In genomic region chr21:16424331-16424749, GRCh38 we compare ENCODE assay signal across 12 cellular contexts.
A peak's percentile ranks its signal among the peaks of the same experiment; 100 is the strongest.
DNase-seq lines count a peak whose midpoint lies in the region; ATAC-seq and TF ChIP-seq lines count a peak whose summit lies in the region.
"Had no signal": no experiment of that assay in that cellular context is flagged by ENCODE, and none has a peak within 500 bp of the region (broad histone marks: within the 10 kb centered on the region; RNA-seq: fewer than 3 reads in every experiment).

No MANE protein-coding gene starts in this region.

- H3F3A ChIP-seq in smooth muscle cell (ENCODE audit: low read depth) = no peaks in the 10 kb centered on the region

- DNase-seq in A172 (ENCODE audit: low spot score) (peak; percentile 62), OCI-M1 (lab: John Stamatoyannopoulos, UW) (peak; percentile 27), NCI-H748 treated with DMSO at 0.1 percent for 48 hours (lab: John Stamatoyannopoulos, UW) (no peak), smooth muscle cell (lab: John Stamatoyannopoulos, UW; ENCODE audit: unreplicated experiment) (no peak)
- DNase-seq: activated CD4-positive, alpha-beta T cell treated with anti-CD3 and anti-CD28 coated beads, Interleukin-2, amount 50 U/mL, for 48 hours; AML-193; NCI-H1436; RPMI8226 had no signal

- WGBS in esophagus, 2 donors = 24 to 35% methylated on average over 5 of the region's 5 CpGs
- 67% methylated on average over 5 of the region's 5 CpGs for WGBS in smooth muscle cell (ENCODE audit: low lambda C conversion rate)

- peak overlapping the region; percentile 63 to 83 (median 69) for H3K4me3 Mint-ChIP-seq in nephron

- H3K4me3 ChIP-seq in esophagus (ENCODE audit: low read depth in 1 of 2, low read length in 2 of 2) (peak overlapping the region in 1 of 2 donors; percentile 35), smooth muscle cell (no peak overlapping the region)

- no peaks in the 10 kb centered on the region for H3K36me3 ChIP-seq in esophagus (ENCODE audit: control insufficient read depth in 2 of 2, insufficient read depth in 2 of 2, low read length in 1 of 2)
- H3K36me3 ChIP-seq in smooth muscle cell (ENCODE audit: low read depth) = no peaks in the 10 kb centered on the region

- peaks cover 55% of the 10 kb centered on the region for H3K4me1 Mint-ChIP-seq in nephron

- H3K79me2 ChIP-seq in smooth muscle cell (ENCODE audit: low read depth) = no peaks in the 10 kb centered on the region

- H3K27me3 ChIP-seq in esophagus (ENCODE audit: control insufficient read depth in 1 of 2, insufficient read depth in 2 of 2, low read length in 2 of 2) (no peaks in the 10 kb centered on the region), smooth muscle cell (ENCODE audit: low read depth) (peaks cover 4% of the 10 kb centered on the region)

- H3K9me3 ChIP-seq in esophagus (ENCODE audit: control insufficient read depth in 2 of 2, insufficient read depth in 1 of 2, low read depth in 1 of 2, low read length in 1 of 2) (no peaks in the 10 kb centered on the region), smooth muscle cell (replicated peaks; ENCODE audit: low read depth) (no peaks in the 10 kb centered on the region)

- H3K27me3 Mint-ChIP-seq in nephron (ENCODE audit: low read depth) = no peaks in the 10 kb centered on the region

- H3K9me3 Mint-ChIP-seq in nephron = no peaks in the 10 kb centered on the region

- no peak overlapping the region for H2AFZ ChIP-seq in smooth muscle cell (ENCODE audit: low read depth)

- H3K27ac ChIP-seq in esophagus (ENCODE audit: low read depth in 2 of 2, low read length in 1 of 2) (peak overlapping the region; percentile 49 to 84), smooth muscle cell (ENCODE audit: low read depth) (no peak overlapping the region)

- ATAC-seq in HG03280 (IDR thresholded peaks at IDR 0.05; ENCODE audit: unreplicated experiment) (no peak), HG02610 (IDR thresholded peaks at IDR 0.05; ENCODE audit: unreplicated experiment) (no peak)

- no peaks in the 10 kb centered on the region for H3K36me3 Mint-ChIP-seq in nephron (ENCODE audit: low read depth)

- no peaks in the 10 kb centered on the region for H4K20me1 ChIP-seq in smooth muscle cell (ENCODE audit: low read depth)

- H3K9ac ChIP-seq in smooth muscle cell (ENCODE audit: low read depth) = no peak overlapping the region

- TF ChIP-seq CTCF in nephron (IDR thresholded peaks at IDR 0.05; ENCODE audit: unreplicated experiment in 3 of 3) = no peak
- no peak for TF ChIP-seq CTCF in smooth muscle cell (IDR thresholded peaks at IDR 0.05; ENCODE audit: borderline replicate concordance, insufficient read depth, poor library complexity, severe bottlenecking)

- no peak overlapping the region for H3K4me2 ChIP-seq in smooth muscle cell

- H3K27ac Mint-ChIP-seq in nephron = peak overlapping the region; percentile 74 to 93 (median 81)

- H3K4me1 ChIP-seq in esophagus (ENCODE audit: control insufficient read depth in 2 of 2, insufficient read depth in 2 of 2, low read length in 1 of 2) (no peaks in the 10 kb centered on the region), smooth muscle cell (ENCODE audit: low read depth) (no peaks in the 10 kb centered on the region)

Comparison
In these comparisons a context has a peak if more than half of its experiments do, and no peak if none do; other contexts are left out.
1. DNase-seq: peak in A172 (single experiment) and OCI-M1 (single experiment); none in NCI-H748 treated with DMSO at 0.1 percent for 48 hours (single experiment) and smooth muscle cell (single experiment).